ENCODE assay signal across 32 cellular contexts in the genomic region with DNA sequence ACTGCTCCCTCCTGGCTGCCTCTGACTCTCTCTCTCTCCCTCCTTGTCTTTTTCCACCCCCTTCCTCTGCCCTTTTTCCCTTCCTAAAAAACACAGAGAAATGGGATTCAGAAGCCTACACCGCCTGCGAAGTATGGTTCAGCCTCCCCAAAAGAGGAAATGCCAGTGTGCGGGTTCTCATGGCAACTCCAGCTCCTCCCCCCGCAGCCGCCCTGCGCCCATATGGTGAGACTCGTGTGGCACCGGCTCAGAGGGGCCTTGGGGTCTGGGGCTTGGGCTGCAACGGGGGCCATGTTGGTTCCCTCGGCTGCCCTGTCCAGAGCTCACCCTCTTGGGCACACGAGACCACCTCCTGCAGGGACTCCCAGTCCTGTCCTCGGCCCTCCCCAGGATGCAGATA. TPM values are rescaled to one million over a fixed set of nuclear protein-coding genes. Genes with fewer than 3 reads are reported as not detected.
DNase-seq lines count a peak whose midpoint lies in the region; ATAC-seq, FAIRE-seq and TF ChIP-seq lines count a peak whose summit lies in the region.
"Had no signal": no experiment of that assay in that cellular context is flagged by ENCODE, and none has a peak within 500 bp of the region (broad histone marks: within the 10 kb centered on the region; RNA-seq: fewer than 3 reads in every experiment).

No MANE protein-coding gene starts in this region.

- H2BK12ac ChIP-seq in H1 (ENCODE audit: low read depth, low read length) = no peak overlapping the region

- DNase-seq in Ammon's horn (ENCODE audit: low spot score) = peak; percentile 71
- DNase-seq in KBM-7 = peak; percentile 68
- DNase-seq in RPMI8226 = peak; percentile 59
- DNase-seq in H1 (ENCODE audit: low read depth in 1 of 2, low spot score in 2 of 2) = no peak
- DNase-seq in OCI-M2 (lab: John Stamatoyannopoulos, UW; ENCODE audit: unreplicated experiment) = no peak
- no peak for DNase-seq in left ventricle myocardium inferior
- DNase-seq: activated CD4-positive, alpha-beta T cell treated with anti-CD3 and anti-CD28 coated beads for 1 hour; activated CD8-positive, alpha-beta T cell treated with anti-CD3 and anti-CD28 coated beads for 36 hours; DMS79 treated with DMSO at 0.1 percent for 48 hours; gastrocnemius medialis; HFFc6; left cardiac atrium; mammary epithelial cell; NCI-H1417; NCI-H2081; NCI-H69; nephron progenitor cell; SK-N-SH; trophoblast cell had no signal

- FAIRE-seq in H1 (lab: Jason Lieb, UNC) = no peak
- FAIRE-seq: pancreas had no signal

- H2BK15ac ChIP-seq in H1 (ENCODE audit: low read length) = 0 out of 2 replicates have a peak overlapping the region, but pooled peaks have one; percentile 75

- H3K23me2 ChIP-seq in H1 (ENCODE audit: low read depth, low read length) = no peaks in the 10 kb centered on the region

- WGBS in H1 (ENCODE audit: extremely low coverage in 1 of 2, insufficient coverage in 1 of 2, insufficient read length in 1 of 2, insufficient replicate concordance in 2 of 2, low coverage in 1 of 2, low lambda C conversion rate in 2 of 2, missing lambda C conversion rate in 1 of 2), 2 experiments = 80% methylated on average over 9 of the region's 12 CpGs; no CpG with 5 or more reads in 1 of the 2 experiments

- no peaks in the 10 kb centered on the region for H3K79me2 ChIP-seq in H1 (ENCODE audit: control insufficient read depth in 1 of 2, insufficient read depth in 2 of 2, low read length in 2 of 2)
- H3K79me2 ChIP-seq: hepatocyte had no signal

- in situ Hi-C loops in KBM-7 (cut with MboI; ENCODE audit: low pct_unique_long_range_greater_than_20kb, low sequenced_read_pairs) = no loop called here

- no peak overlapping the region for H3K9ac ChIP-seq in H1 (replicated peaks in 1 of 4; ENCODE audit: extremely low read depth in 1 of 4, low read depth in 3 of 4, low read length in 3 of 4)
- H3K9ac ChIP-seq: SK-N-SH had no signal

- H3K4me2 ChIP-seq in H1 (ENCODE audit: insufficient read depth in 1 of 2, low read depth in 2 of 2, low read length in 2 of 2) = no peak overlapping the region
- H3K4me2 ChIP-seq: GM23338, hepatocyte, SK-N-SH had no signal

- intact Hi-C loops in left ventricle myocardium inferior (cut with micrococcal nuclease) = no loop called here

- TF ChIP-seq POLR2A in H1 (IDR thresholded peaks at IDR 0.05; ENCODE audit: control extremely low read depth in 1 of 2, low read depth in 2 of 2, low read length in 2 of 2) = no peak

- no peaks in the 10 kb centered on the region for H4K20me1 ChIP-seq in H1 (replicated peaks in 1 of 2; ENCODE audit: control insufficient read depth in 1 of 2, insufficient read depth in 2 of 2, low read length in 2 of 2)

- H3K14ac ChIP-seq in H1 (ENCODE audit: insufficient read length) = no peak overlapping the region

- H4K91ac ChIP-seq in H1 (replicated peaks; ENCODE audit: insufficient read length, low read length) = no peak overlapping the region

- ATAC-seq in GM21390 (IDR thresholded peaks at IDR 0.05; ENCODE audit: unreplicated experiment) (no peak), HG03039 (IDR thresholded peaks at IDR 0.05; ENCODE audit: unreplicated experiment) (no peak)
- ATAC-seq: activated CD8-positive, alpha-beta T cell treated with anti-CD3 and anti-CD28 coated beads for 36 hours; gastrocnemius medialis; GM23338; left cardiac atrium; pancreas; stimulated activated memory B cell treated with anti-CD40 and anti-IgM and Interleukin-4, amounts not matched to agents 10 μg/mL and 1 μg/mL and 100 μg/mL, for 72 hours had no signal

- no peak overlapping the region for H2BK120ac ChIP-seq in H1 (replicated peaks; ENCODE audit: low read depth, low read length)

- H3K56ac ChIP-seq in H1 (replicated peaks; ENCODE audit: insufficient read length, low read depth, low read length) = no peak overlapping the region

- no peak overlapping the region for H2AK5ac ChIP-seq in H1 (ENCODE audit: low read depth, low read length)

- CTCF ChIA-PET in H1 (lab: Charles Lee; ENCODE audit: partially characterized antibody) = interaction anchor here (0.8 to 19.2 kb wide), 35 partner anchors 8 to 219 kb away, joined by 3 to 361 read pairs (median 7); a partner anchor contains a TSS

- no peak overlapping the region for H3K27ac ChIP-seq in H1 (ENCODE audit: low read depth, low read length)
- H3K27ac ChIP-seq in left ventricle myocardium inferior (replicated peaks) = no peak overlapping the region
- H3K27ac ChIP-seq: breast epithelium, gastrocnemius medialis, hepatocyte, pancreas, RWPE1 had no signal

- POLR2A ChIA-PET in H1 (lab: Charles Lee; ENCODE audit: partially characterized antibody) = interaction anchor here (1.2 to 2.1 kb wide), 5 partner anchors 9 to 164 kb away, joined by 3 to 5 read pairs (median 5); no protein-coding TSS in a partner anchor

- no peak for TF ChIP-seq CTCF in H1 (IDR thresholded peaks at IDR 0.05; ENCODE audit: control extremely low read depth in 1 of 3, insufficient read depth in 1 of 3, low read depth in 1 of 3, low read length in 3 of 3)
- TF ChIP-seq CTCF in left ventricle myocardium inferior (IDR thresholded peaks at IDR 0.05; ENCODE audit: borderline replicate concordance) = no peak

- no peak overlapping the region for H3K23ac ChIP-seq in H1 (ENCODE audit: insufficient read length)

- H3K9me3 ChIP-seq in H1 (ENCODE audit: insufficient read depth in 2 of 2, low read depth in 1 of 2, low read length in 1 of 2) (0 out of 4 replicates have a peak, but pooled peaks cover 0 to 5% of the 10 kb centered on the region in 2 experiments), left ventricle myocardium inferior (replicated peaks) (peaks cover 9% of the 10 kb centered on the region)
- H3K9me3 ChIP-seq: breast epithelium, pancreas, SK-N-SH had no signal

- no peak for TF ChIP-seq RAD21 in H1 (IDR thresholded peaks at IDR 0.05 in 1 of 2, conservative IDR thresholded peaks at IDR 0.05 in 1 of 2; ENCODE audit: low read depth in 2 of 2, low read length in 2 of 2)

- H4K5ac ChIP-seq in H1 (ENCODE audit: insufficient read length, low read depth, low read length) = no peak overlapping the region

- no peak overlapping the region for H2AFZ ChIP-seq in H1 (ENCODE audit: low read length)
- H2AFZ ChIP-seq: GM23338, hepatocyte had no signal

- H3K4me1 ChIP-seq in H1 (replicated peaks in 1 of 4; ENCODE audit: control insufficient read depth in 3 of 4, insufficient read depth in 4 of 4, low read length in 3 of 4) (peaks cover 0 to 2% (median 0%) of the 10 kb centered on the region in 4 experiments; a peak in 2 of 7 replicates), left ventricle myocardium inferior (no peaks in the 10 kb centered on the region)
- H3K4me1 ChIP-seq: breast epithelium, gastrocnemius medialis, pancreas had no signal

- no peak overlapping the region for H3K4ac ChIP-seq in H1 (replicated peaks; ENCODE audit: insufficient read length, low read depth, low read length)

- no peak overlapping the region for H3K4me3 ChIP-seq in H1 (ENCODE audit: extremely low read depth in 1 of 4, insufficient read depth in 2 of 4, low read depth in 3 of 4, low read length in 4 of 4)
- no peak overlapping the region for H3K4me3 ChIP-seq in left ventricle myocardium inferior
- H3K4me3 ChIP-seq: breast epithelium, gastrocnemius medialis, GM23338, hepatocyte, pancreas had no signal

- H2BK20ac ChIP-seq in H1 (ENCODE audit: low read length) = no peak overlapping the region

- no peak for TF ChIP-seq EP300 in H1 (IDR thresholded peaks at IDR 0.05; ENCODE audit: borderline replicate concordance in 1 of 2, low read depth in 2 of 2, low read length in 2 of 2)

- H3K27me3 ChIP-seq in H1 (replicated peaks in 1 of 4; ENCODE audit: control insufficient read depth in 3 of 4, extremely low read depth in 1 of 4, insufficient read depth in 3 of 4, low read length in 3 of 4) (no peaks in the 10 kb centered on the region), left ventricle myocardium inferior (ENCODE audit: low read depth) (peaks cover 60% of the 10 kb centered on the region)
- H3K27me3 ChIP-seq: pancreas had no signal

- no peaks in the 10 kb centered on the region for H3K79me1 ChIP-seq in H1 (ENCODE audit: low read depth, low read length)

- H3K36me3 ChIP-seq in H1 (ENCODE audit: control insufficient read depth in 2 of 4, insufficient read depth in 4 of 4, low read length in 3 of 4) (no peaks in the 10 kb centered on the region), left ventricle myocardium inferior (no peaks in the 10 kb centered on the region)
- H3K36me3 ChIP-seq: breast epithelium, gastrocnemius medialis, pancreas had no signal

- no peak overlapping the region for H4K8ac ChIP-seq in H1 (ENCODE audit: extremely low read depth, insufficient read depth, low read length)

- H3K18ac ChIP-seq in H1 (ENCODE audit: extremely low read depth, low read length) = no peak overlapping the region

- no peak overlapping the region; the same call in 1 of the 2 replicates for H2BK5ac ChIP-seq in H1 (ENCODE audit: low read depth, low read length)

TF ChIP-seq in H1, 55 proteins besides CTCF, POLR2A, EP300 and RAD21 (continues in another document):
- no peak for TF ChIP-seq HDAC6 (IDR thresholded peaks at IDR 0.05; ENCODE audit: low read depth, low read length)
- no peak for TF ChIP-seq MAFK (IDR thresholded peaks at IDR 0.05; ENCODE audit: low read depth, low read length)
- TF ChIP-seq TBP (IDR thresholded peaks at IDR 0.05; ENCODE audit: low read depth, low read length) = no peak
- TF ChIP-seq BRCA1 (IDR thresholded peaks at IDR 0.05; ENCODE audit: low read depth, low read length) = no peak
- TF ChIP-seq SIRT6 (IDR thresholded peaks at IDR 0.05; ENCODE audit: low read length) = no peak
- no peak for TF ChIP-seq JUND (IDR thresholded peaks at IDR 0.05; ENCODE audit: low read length)
- TF ChIP-seq RFX5 (IDR thresholded peaks at IDR 0.05; ENCODE audit: borderline replicate concordance, low read depth, low read length) = no peak

RNA-seq across cellular contexts. Expression of a gene that starts 23.6 kb away (rescaled TPM):
- total RNA-seq in H1 (2021; fragmentation: NEBNext Ultra II Directional; extraction: Animal tissue kit (Norgen Biotek cat#: 25700)) = 56.4 and 57.1 TPM in 2 replicates
- polyA plus RNA-seq in H1 (2011; rRNA removed) = 114 and 166 TPM in 2 replicates
- 51.3 TPM for polyA plus RNA-seq in H1 (2011; cell fraction: cytosol; rRNA removed)
- polyA plus RNA-seq in H1 (2011; cell fraction: nucleus; rRNA removed) = 94.7 TPM
- 31.6 to 91.8 TPM (median 75.5 TPM) in 4 replicates for polyA plus RNA-seq in H1 (2012, experiment 1 of 2)
- 55.3 TPM for polyA plus RNA-seq in H1 (2012, experiment 2 of 2)
- 73.3 TPM for polyA plus RNA-seq in H1 (2013, experiment 1 of 2)
- polyA plus RNA-seq in H1 (2013, experiment 2 of 2) = 75.1 TPM
- 33.5 and 61.7 TPM in 2 replicates for polyA minus RNA-seq in H1 (2011; rRNA and poly(A)+ RNA removed)
- polyA minus RNA-seq in H1 (2011; cell fraction: cytosol; rRNA and poly(A)+ RNA removed) = 36.0 TPM
- 39.2 TPM for polyA minus RNA-seq in H1 (2011; cell fraction: nucleus; rRNA and poly(A)+ RNA removed)
- 0.96 TPM for total RNA-seq in left ventricle myocardium inferior
- total RNA-seq: activated CD8-positive, alpha-beta T cell treated with anti-CD3 and anti-CD28 coated beads for 36 hours; activated T-helper 2 cell treated with anti-CD3 and anti-CD28 coated beads, Interferon-gamma antibody, Interleukin-2, Interleukin-4, amounts not matched to agents 10 μg/mL and 5 μg/mL and 100 μg/mL, durations not matched to agents 14 hours and 24 hours and 36 hours; fibroblast of lung; M059J; renal cortical epithelial cell had no signal
- polyA plus RNA-seq: CD14-positive monocyte, mammary epithelial cell had no signal

Comparison
In these comparisons a context has a peak if more than half of its experiments do, and no peak if none do; other contexts are left out.
1. DNase-seq: peak in Ammon's horn (single experiment), KBM-7 (single experiment) and RPMI8226 (single experiment); none in H1 (0 of 2), OCI-M2 (single experiment) and left ventricle myocardium inferior (single experiment).
2. RNA of a gene that starts 23.6 kb away (total RNA-seq): 56.4 to 57.1 TPM in H1; 0.96 TPM in left ventricle myocardium inferior (single experiment); every median in the first group is over 10 times any median in the second.